ENCODE assay signal across 28 cellular contexts in genomic region chr6:137777299-137778075, GRCh38.
DNase-seq lines count a peak whose midpoint lies in the region; ATAC-seq, FAIRE-seq and TF ChIP-seq lines count a peak whose summit lies in the region.
"Had no signal": no experiment of that assay in that cellular context is flagged by ENCODE, and none has a peak within 500 bp of the region (broad histone marks: within the 10 kb centered on the region; RNA-seq: fewer than 3 reads in every experiment).

No MANE protein-coding gene starts in this region.

- H3K27ac ChIP-seq in ACC112 (ENCODE audit: low read depth, low read length) (peak overlapping the region; percentile 61), K562 (ENCODE audit: extremely low read depth, low read depth, low read length) (no peak overlapping the region), gastroesophageal sphincter (peak overlapping the region; percentile 65 to 90 (median 82)), tibial nerve (no peak overlapping the region)
- no peak overlapping the region for H3K27ac ChIP-seq in naive thymus-derived CD4-positive, alpha-beta T cell (ENCODE audit: low read depth, low read length)
- H3K27ac ChIP-seq: gastrocnemius medialis, RWPE1, thyroid gland had no signal

- H4K20me1 ChIP-seq in K562 (replicated peaks; ENCODE audit: control insufficient read depth, insufficient read depth, low read length) = no peaks in the 10 kb centered on the region

- no peak overlapping the region for H3K4me3 Mint-ChIP-seq in naive thymus-derived CD4-positive, alpha-beta T cell
- H3K4me3 Mint-ChIP-seq: activated B cell treated with CpG ODN at 0.5 μM for 24 hours; activated naive CD4-positive, alpha-beta T cell treated with anti-CD3 and anti-CD28 coated beads, Interleukin-2, amount 50 U/mL, for 24 hours; activated T-helper 17 cell treated with anti-CD3 and anti-CD28 coated beads, Interleukin-2, amount 50 U/mL, for 72 hours; CD4-positive, alpha-beta memory T cell; IgD-negative memory B cell had no signal

- H3K36me3 ChIP-seq in ACC112 (ENCODE audit: insufficient read depth, low read length) = no peaks in the 10 kb centered on the region
- H3K36me3 ChIP-seq in K562 (ENCODE audit: control insufficient read depth, insufficient read depth, low read length) = no peaks in the 10 kb centered on the region
- H3K36me3 ChIP-seq in gastroesophageal sphincter = no peaks in the 10 kb centered on the region
- no peaks in the 10 kb centered on the region for H3K36me3 ChIP-seq in naive thymus-derived CD4-positive, alpha-beta T cell (ENCODE audit: control insufficient read depth in 2 of 3, insufficient read depth in 3 of 3, low read length in 3 of 3)
- no peaks in the 10 kb centered on the region for H3K36me3 ChIP-seq in tibial nerve
- H3K36me3 ChIP-seq: gastrocnemius medialis, thyroid gland had no signal

- no peak overlapping the region for H3K4me2 ChIP-seq in K562 (ENCODE audit: insufficient read depth, low read length)

- no peaks in the 10 kb centered on the region for H3K9me3 ChIP-seq in K562 (replicated peaks; ENCODE audit: control insufficient read depth, insufficient read depth, low read depth, low read length)
- H3K9me3 ChIP-seq in gastroesophageal sphincter = no peaks in the 10 kb centered on the region
- H3K9me3 ChIP-seq in naive thymus-derived CD4-positive, alpha-beta T cell (ENCODE audit: control insufficient read depth in 2 of 3, low read length in 3 of 3) = no peaks in the 10 kb centered on the region
- no peaks in the 10 kb centered on the region for H3K9me3 ChIP-seq in tibial nerve
- H3K9me3 ChIP-seq: gastrocnemius medialis, thyroid gland had no signal

- intact Hi-C loops in K562 (cut with micrococcal nuclease) = no loop called here
- intact Hi-C loops in naive thymus-derived CD4-positive, alpha-beta T cell (cut with micrococcal nuclease) = no loop called here

- H3K4me1 ChIP-seq in ACC112 (ENCODE audit: control insufficient read depth, insufficient read depth, low read length, unreplicated experiment) (peaks cover 30% of the 10 kb centered on the region), K562 (replicated peaks in 1 of 2; ENCODE audit: control insufficient read depth in 2 of 2, insufficient read depth in 2 of 2, low read length in 2 of 2) (peaks cover 0 to 8% of the 10 kb centered on the region in 2 experiments; a peak in 1 of 5 replicates), gastroesophageal sphincter (peaks cover 6 to 70% (median 19%) of the 10 kb centered on the region in 3 donors), tibial nerve (peaks cover 0 to 8% (median 0%) of the 10 kb centered on the region in 4 donors)
- H3K4me1 ChIP-seq in naive thymus-derived CD4-positive, alpha-beta T cell (ENCODE audit: control insufficient read depth in 2 of 2, insufficient read depth in 2 of 2, low read length in 2 of 2) = no peaks in the 10 kb centered on the region
- H3K4me1 ChIP-seq: thyroid gland had no signal

- 33% methylated on average over 6 of the region's 6 CpGs for WGBS in K562 (ENCODE audit: insufficient coverage, low coverage, missing lambda C conversion rate)
- 24 to 38% methylated on average over 6 of the region's 6 CpGs for WGBS in gastroesophageal sphincter (ENCODE audit: low coverage in 1 of 2), 2 donors
- WGBS in tibial nerve, 2 donors = 75 to 83% methylated on average over 6 of the region's 6 CpGs

- no peak for TF ChIP-seq EP300 in K562 (IDR thresholded peaks at IDR 0.05; ENCODE audit: low read length)
- TF ChIP-seq EP300 in gastroesophageal sphincter (IDR thresholded peaks at IDR 0.05) = no peak
- no peak for TF ChIP-seq EP300 in tibial nerve (IDR thresholded peaks at IDR 0.05)

- no peak for DNase-seq in K562 (ENCODE audit: extremely low read depth in 1 of 4, low spot score in 3 of 4)
- DNase-seq in naive thymus-derived CD4-positive, alpha-beta T cell = no peak
- DNase-seq in SIG-M5 treated with dmso at 0.1 percent for 504 hours (lab: John Stamatoyannopoulos, UW; ENCODE audit: unreplicated experiment) = no peak
- no peak for DNase-seq in stimulated activated CD8-positive, alpha-beta memory T cell treated with anti-CD3 and anti-CD28 coated beads, Interleukin-4, amount 100 ng/mL, for 48 hours
- no peak for DNase-seq in omental fat pad (ENCODE audit: low spot score)
- no peak for DNase-seq in tibial nerve (ENCODE audit: low spot score in 2 of 2)
- DNase-seq: 8988T; activated B cell treated with CpG ODN at 0.5 μM for 24 hours; activated CD4-positive, alpha-beta T cell treated with anti-CD3 and anti-CD28 coated beads, Interleukin-2, amount 50 U/mL, for 48 hours; activated CD8-positive, alpha-beta memory T cell treated with anti-CD3 and anti-CD28 coated beads, Interleukin-2, amount 50 U/mL, for 4 hours; aorta; CD4-positive, alpha-beta memory T cell; EL; gastrocnemius medialis; NCI-H2029 treated with DMSO at 0.1 percent for 48 hours; NCI-H226; NCI-H774; occipital lobe; stimulated activated CD4-positive, alpha-beta T cell treated with anti-CD3 and anti-CD28 coated beads, Interleukin-4, amount 100 ng/mL, for 24 hours; stimulated activated naive CD4-positive, alpha-beta T cell treated with Interleukin-2 at 50 U/mL for 16 hours; thyroid gland had no signal

- peaks cover 0 to 10% (median 0%) of the 10 kb centered on the region in 5 donors for H3K36me3 Mint-ChIP-seq in naive thymus-derived CD4-positive, alpha-beta T cell
- H3K36me3 Mint-ChIP-seq: activated naive CD4-positive, alpha-beta T cell treated with anti-CD3 and anti-CD28 coated beads, Interleukin-2, amount 50 U/mL, for 24 hours; CD4-positive, alpha-beta memory T cell had no signal

- CTCF ChIA-PET in K562 (lab: Yijun Ruan, JAX; ENCODE audit: low intra/inter-chr PET ratio) = interaction anchor here (0.7 kb wide), 1 partner anchor 509 kb away, joined by 3 read pairs; no protein-coding TSS in a partner anchor
- CTCF ChIA-PET in naive thymus-derived CD4-positive, alpha-beta T cell (lab: Charles Lee) = interaction anchor here (0.6 kb wide), 2 partner anchors 8 to 189 kb away, joined by 3 read pairs; no protein-coding TSS in a partner anchor

- H3K27ac Mint-ChIP-seq in naive thymus-derived CD4-positive, alpha-beta T cell = no peak overlapping the region
- H3K27ac Mint-ChIP-seq: activated B cell treated with CpG ODN at 0.5 μM for 24 hours; activated naive CD4-positive, alpha-beta T cell treated with anti-CD3 and anti-CD28 coated beads, Interleukin-2, amount 50 U/mL, for 24 hours; activated T-helper 17 cell treated with anti-CD3 and anti-CD28 coated beads, Interleukin-2, amount 50 U/mL, for 72 hours; IgD-negative memory B cell had no signal

- no peak for FAIRE-seq in K562 (lab: Jason Lieb, UNC)
- FAIRE-seq: islet of Langerhans had no signal

- no peak for TF ChIP-seq RAD21 in K562 (CRISPR knock-in tag; conservative IDR thresholded peaks at IDR 0.05 in 1 of 2, IDR thresholded peaks at IDR 0.05 in 1 of 2)

- peaks cover 0 to 3% (median 0%) of the 10 kb centered on the region in 5 donors for H3K27me3 Mint-ChIP-seq in naive thymus-derived CD4-positive, alpha-beta T cell
- H3K27me3 Mint-ChIP-seq: activated B cell treated with CpG ODN at 0.5 μM for 24 hours; activated naive CD4-positive, alpha-beta T cell treated with anti-CD3 and anti-CD28 coated beads, Interleukin-2, amount 50 U/mL, for 24 hours; activated T-helper 17 cell treated with anti-CD3 and anti-CD28 coated beads, Interleukin-2, amount 50 U/mL, for 72 hours; CD4-positive, alpha-beta memory T cell; IgD-negative memory B cell had no signal

- ATAC-seq in K562 (no peak), gastroesophageal sphincter (no peak), omental fat pad (ENCODE audit: low FRiP score) (no peak)
- peak; percentile 42 for ATAC-seq in naive thymus-derived CD4-positive, alpha-beta T cell
- ATAC-seq: activated T-helper 17 cell treated with anti-CD3 and anti-CD28 coated beads, Interleukin-2, amount 50 U/mL, for 72 hours; gastrocnemius medialis had no signal

- in situ Hi-C loops in K562 (cut with MboI) = no loop called here

- H3K79me2 ChIP-seq in ACC112 (ENCODE audit: control insufficient read depth, insufficient read depth, low read length, unreplicated experiment) (no peaks in the 10 kb centered on the region), K562 (ENCODE audit: control insufficient read depth, insufficient read depth, low read length) (no peaks in the 10 kb centered on the region)

- TF ChIP-seq CTCF in K562 (IDR thresholded peaks at IDR 0.05 in 2 of 3, conservative IDR thresholded peaks at IDR 0.05 in 1 of 3; ENCODE audit: insufficient read depth in 2 of 3, low read depth in 1 of 3, low read length in 3 of 3) (no peak), gastroesophageal sphincter (IDR thresholded peaks at IDR 0.05) (no peak), omental fat pad (IDR thresholded peaks at IDR 0.05) (no peak), tibial nerve (IDR thresholded peaks at IDR 0.05) (no peak)

- no peaks in the 10 kb centered on the region for H3K27me3 ChIP-seq in ACC112 (ENCODE audit: insufficient read depth, low read length)
- H3K27me3 ChIP-seq in K562 (ENCODE audit: control insufficient read depth in 2 of 2, insufficient read depth in 2 of 2, low read length in 2 of 2) = no peaks in the 10 kb centered on the region
- no peaks in the 10 kb centered on the region for H3K27me3 ChIP-seq in gastroesophageal sphincter
- no peaks in the 10 kb centered on the region for H3K27me3 ChIP-seq in naive thymus-derived CD4-positive, alpha-beta T cell (ENCODE audit: control insufficient read depth in 2 of 2, insufficient read depth in 2 of 2, low read length in 2 of 2)
- H3K27me3 ChIP-seq in tibial nerve = no peaks in the 10 kb centered on the region
- H3K27me3 ChIP-seq: gastrocnemius medialis, thyroid gland had no signal

- POLR2A ChIA-PET in K562 (lab: Yijun Ruan, JAX) = interaction anchor here (1.1 kb wide), 1 partner anchor 13 kb away, joined by 3 read pairs; no protein-coding TSS in a partner anchor
- POLR2A ChIA-PET in naive thymus-derived CD4-positive, alpha-beta T cell (lab: Charles Lee) = no interaction called here

- no peak overlapping the region for H3K9ac ChIP-seq in K562 (ENCODE audit: insufficient read depth in 1 of 2, low read depth in 2 of 2, low read length in 2 of 2)

- no TSS peak for BruUV-seq in K562 (replicated peaks; lab: Mats Ljungman, UMichigan)

- H3K9me1 ChIP-seq in K562 (ENCODE audit: control insufficient read depth, insufficient read depth, low read length) = no peaks in the 10 kb centered on the region

- no peak overlapping the region for H3K4me3 ChIP-seq in ACC112 (ENCODE audit: low read depth, low read length)
- H3K4me3 ChIP-seq in K562 = no peak overlapping the region
- H3K4me3 ChIP-seq in gastroesophageal sphincter = no peak overlapping the region
- no peak overlapping the region for H3K4me3 ChIP-seq in naive thymus-derived CD4-positive, alpha-beta T cell (ENCODE audit: low read length)
- H3K4me3 ChIP-seq in tibial nerve = no peak overlapping the region
- H3K4me3 ChIP-seq: gastrocnemius medialis, thyroid gland had no signal

- H2AFZ ChIP-seq in ACC112 (ENCODE audit: low read length, unreplicated experiment) (peak overlapping the region; percentile 72), K562 (ENCODE audit: low read depth, low read length) (no peak overlapping the region)

- TF ChIP-seq POLR2A in K562 (conservative IDR thresholded peaks at IDR 0.05) (no peak), gastroesophageal sphincter (IDR thresholded peaks at IDR 0.05) (no peak), tibial nerve (IDR thresholded peaks at IDR 0.05) (no peak)

- peaks cover 0 to 2% (median 0%) of the 10 kb centered on the region in 11 donors for H3K9me3 Mint-ChIP-seq in naive thymus-derived CD4-positive, alpha-beta T cell
- H3K9me3 Mint-ChIP-seq: activated B cell treated with CpG ODN at 0.5 μM for 24 hours; activated naive CD4-positive, alpha-beta T cell treated with anti-CD3 and anti-CD28 coated beads, Interleukin-2, amount 50 U/mL, for 24 hours; CD4-positive, alpha-beta memory T cell; IgD-negative memory B cell had no signal

- no peaks in the 10 kb centered on the region for H3K4me1 Mint-ChIP-seq in naive thymus-derived CD4-positive, alpha-beta T cell
- H3K4me1 Mint-ChIP-seq: activated naive CD4-positive, alpha-beta T cell treated with anti-CD3 and anti-CD28 coated beads, Interleukin-2, amount 50 U/mL, for 24 hours; activated T-helper 17 cell treated with anti-CD3 and anti-CD28 coated beads, Interleukin-2, amount 50 U/mL, for 72 hours; IgD-negative memory B cell had no signal

Comparison
In these comparisons a context has a peak if more than half of its experiments do, and no peak if none do; other contexts are left out.
1. H3K27ac ChIP-seq: peak in ACC112 (single experiment) and gastroesophageal sphincter (4 of 4); none in K562 (single experiment), naive thymus-derived CD4-positive, alpha-beta T cell (single experiment) and tibial nerve (0 of 4).